In genomic region chr10:15627617-15628196, GRCh38 we compare ENCODE assay signal across 1 cellular context.
TF ChIP-seq lines count a peak whose summit lies in the region.

No MANE protein-coding gene starts in this region.

TF ChIP-seq in K562, 482 proteins besides CTCF, POLR2A, EP300 and RAD21 (continued from another document and continues in another):
- no peak for TF ChIP-seq ZBTB43 (CRISPR knock-in tag; IDR thresholded peaks at IDR 0.05)
- no peak for TF ChIP-seq BCLAF1 (IDR thresholded peaks at IDR 0.05; ENCODE audit: borderline replicate concordance in 1 of 2, control insufficient read depth in 1 of 2, low read depth in 2 of 2, low read length in 1 of 2)
- TF ChIP-seq CAMTA2 (CRISPR knock-in tag; conservative IDR thresholded peaks at IDR 0.05), result no peak
- TF ChIP-seq NKRF (IDR thresholded peaks at IDR 0.05; ENCODE audit: borderline replicate concordance), result no peak
- no peak for TF ChIP-seq FOXM1 (IDR thresholded peaks at IDR 0.05; ENCODE audit: low read depth)
- TF ChIP-seq FOXM1 (CRISPR knock-in tag; IDR thresholded peaks at IDR 0.05; ENCODE audit: low read depth), result no peak
- TF ChIP-seq ZEB2 (IDR thresholded peaks at IDR 0.05), result no peak
- no peak for TF ChIP-seq NFE2 (IDR thresholded peaks at IDR 0.05; ENCODE audit: low read depth)
- peak in 1 of 2 experiments; percentile 55; a peak in 1 of 4 replicates for TF ChIP-seq FOXA3 (CRISPR knock-in tag; conservative IDR thresholded peaks at IDR 0.05 in 1 of 2, IDR thresholded peaks at IDR 0.05 in 1 of 2)
- peak; percentile 95 for TF ChIP-seq HBP1 (CRISPR knock-in tag; IDR thresholded peaks at IDR 0.05)
- TF ChIP-seq KLF6 (CRISPR knock-in tag; IDR thresholded peaks at IDR 0.05; ENCODE audit: borderline replicate concordance), result peak; percentile 98
- TF ChIP-seq NR2C1 (IDR thresholded peaks at IDR 0.05), result no peak
- peak; percentile 89 for TF ChIP-seq NR2C1 (tag; IDR thresholded peaks at IDR 0.05)
- TF ChIP-seq CREB1 (IDR thresholded peaks at IDR 0.05), result no peak
- no peak for TF ChIP-seq CREB1 (CRISPR knock-in tag; IDR thresholded peaks at IDR 0.05)
- peak; percentile 98 for TF ChIP-seq E2F3 (CRISPR knock-in tag; IDR thresholded peaks at IDR 0.05)
- no peak for TF ChIP-seq GABPB2 (CRISPR knock-in tag; conservative IDR thresholded peaks at IDR 0.05)
- no peak for TF ChIP-seq ZKSCAN1 (IDR thresholded peaks at IDR 0.05; ENCODE audit: low read depth, low read length)
- TF ChIP-seq MTA1 (IDR thresholded peaks at IDR 0.05; ENCODE audit: borderline replicate concordance), result no peak
- peak; percentile 87; the same call in 1 of the 2 replicates for TF ChIP-seq RFX7 (CRISPR knock-in tag; IDR thresholded peaks at IDR 0.05)
- TF ChIP-seq CBX5 (IDR thresholded peaks at IDR 0.05; ENCODE audit: borderline replicate concordance, low read depth), result no peak
- no peak for TF ChIP-seq CGGBP1 (CRISPR knock-in tag; IDR thresholded peaks at IDR 0.05)
- TF ChIP-seq HLTF (IDR thresholded peaks at IDR 0.05), result no peak
- TF ChIP-seq PURB (CRISPR knock-in tag; IDR thresholded peaks at IDR 0.05; ENCODE audit: low read depth), result no peak
- no peak for TF ChIP-seq SMAD2 (IDR thresholded peaks at IDR 0.05; ENCODE audit: low read depth, low read length)
- no peak for TF ChIP-seq BMI1 (IDR thresholded peaks at IDR 0.05; ENCODE audit: low read length)
- peak; percentile 94 for TF ChIP-seq ZNF197 (CRISPR knock-in tag; IDR thresholded peaks at IDR 0.05; ENCODE audit: low read depth)
- TF ChIP-seq MYNN (IDR thresholded peaks at IDR 0.05), result no peak
- TF ChIP-seq MYNN (CRISPR knock-in tag; IDR thresholded peaks at IDR 0.05), result no peak
- no peak for TF ChIP-seq TAF7 (tag; IDR thresholded peaks at IDR 0.05)
- TF ChIP-seq TAF15 (IDR thresholded peaks at IDR 0.05; ENCODE audit: low read depth, low read length), result no peak
- TF ChIP-seq IRF9 (tag; IDR thresholded peaks at IDR 0.05), result peak; percentile 95
- TF ChIP-seq CBX8 (IDR thresholded peaks at IDR 0.05; ENCODE audit: borderline replicate concordance, extremely low read depth, low read depth, low read length, poor library complexity, severe bottlenecking), result no peak
- peak; percentile 70 for TF ChIP-seq CXXC5 (CRISPR knock-in tag; IDR thresholded peaks at IDR 0.05)
- TF ChIP-seq ZNF766 (CRISPR knock-in tag; conservative IDR thresholded peaks at IDR 0.05), result peak; percentile 96
- no peak for TF ChIP-seq NELFE (IDR thresholded peaks at IDR 0.05; ENCODE audit: insufficient read depth, insufficient read length)
- no peak for TF ChIP-seq PBX2 (CRISPR knock-in tag; IDR thresholded peaks at IDR 0.05; ENCODE audit: low read depth)
- TF ChIP-seq PBX2 (tag; conservative IDR thresholded peaks at IDR 0.05; ENCODE audit: low read depth), result no peak
- no peak for TF ChIP-seq MLX (CRISPR knock-in tag; conservative IDR thresholded peaks at IDR 0.05)
- no peak for TF ChIP-seq PRMT5 (CRISPR knock-in tag; IDR thresholded peaks at IDR 0.05)
- TF ChIP-seq KLF10 (CRISPR knock-in tag; IDR thresholded peaks at IDR 0.05), result 0 out of 2 replicates have a peak, but pooled peaks have one; percentile 68
- no peak for TF ChIP-seq NBN (IDR thresholded peaks at IDR 0.05; ENCODE audit: low read depth)
- TF ChIP-seq PTRF (tag; IDR thresholded peaks at IDR 0.05), result peak; percentile 85; the same call in 1 of the 2 replicates
- no peak for TF ChIP-seq HOMEZ (CRISPR knock-in tag; IDR thresholded peaks at IDR 0.05)
- no peak for TF ChIP-seq BDP1 (IDR thresholded peaks at IDR 0.05; ENCODE audit: insufficient read depth, insufficient read length)
- no peak for TF ChIP-seq SIRT6 (IDR thresholded peaks at IDR 0.05; ENCODE audit: low read depth, low read length)
- no peak for TF ChIP-seq PHB (CRISPR knock-in tag; IDR thresholded peaks at IDR 0.05)
- TF ChIP-seq GATAD2B (IDR thresholded peaks at IDR 0.05; ENCODE audit: borderline replicate concordance), result no peak
- 0 out of 2 replicates have a peak, but pooled peaks have one; percentile 68 for TF ChIP-seq NR2F6 (CRISPR knock-in tag; IDR thresholded peaks at IDR 0.05)
- TF ChIP-seq ZNF79 (CRISPR knock-in tag; IDR thresholded peaks at IDR 0.05; ENCODE audit: low read depth), result peak; percentile 96
- TF ChIP-seq ZC3H8 (IDR thresholded peaks at IDR 0.05), result no peak
- TF ChIP-seq ETS2 (tag; IDR thresholded peaks at IDR 0.05; ENCODE audit: borderline replicate concordance, poor library complexity, severe bottlenecking), result no peak
- no peak for TF ChIP-seq TCF7 (IDR thresholded peaks at IDR 0.05; ENCODE audit: borderline replicate concordance)
- TF ChIP-seq HNRNPLL (IDR thresholded peaks at IDR 0.05; ENCODE audit: low read depth, low read length, poor library complexity, severe bottlenecking), result no peak
- no peak for TF ChIP-seq ZFPM2 (CRISPR knock-in tag; IDR thresholded peaks at IDR 0.05)
- no peak for TF ChIP-seq RBM25 (IDR thresholded peaks at IDR 0.05; ENCODE audit: low read depth, low read length, severe bottlenecking)
- no peak for TF ChIP-seq NEUROD1 (IDR thresholded peaks at IDR 0.05; ENCODE audit: borderline replicate concordance, low read depth, low read length, partially characterized antibody)
